11 cellular contexts compared by ENCODE assay signal in genomic region chr6:52522655-52523054, GRCh38. TPM values are rescaled to one million over a fixed set of nuclear protein-coding genes. Genes with fewer than 3 reads are reported as not detected.
DNase-seq lines count a peak whose midpoint lies in the region; ATAC-seq and TF ChIP-seq lines count a peak whose summit lies in the region.
"Had no signal": no experiment of that assay in that cellular context is flagged by ENCODE, and none has a peak within 500 bp of the region (broad histone marks: within the 10 kb centered on the region; RNA-seq: fewer than 3 reads in every experiment).

No MANE protein-coding gene starts in this region.

- H3K36me3 ChIP-seq in GM23248 (ENCODE audit: low read depth) (peaks cover 20% of the 10 kb centered on the region), ascending aorta (no peaks in the 10 kb centered on the region), left ventricle myocardium inferior (no peaks in the 10 kb centered on the region), skeletal muscle satellite cell (ENCODE audit: insufficient read depth, low read length) (peaks cover 64% of the 10 kb centered on the region)
- H3K36me3 ChIP-seq: adrenal gland had no signal

- H3K4me1 ChIP-seq in GM23248 (ENCODE audit: insufficient read depth), result peaks cover 75% of the 10 kb centered on the region
- H3K4me1 ChIP-seq in ascending aorta, result peaks cover 22 to 42% of the 10 kb centered on the region in 2 donors
- H3K4me1 ChIP-seq in left ventricle myocardium inferior, result peaks cover 56% of the 10 kb centered on the region
- H3K4me1 ChIP-seq in skeletal muscle satellite cell (ENCODE audit: control insufficient read depth, insufficient read depth, low read length), result peaks cover 85% of the 10 kb centered on the region

- H3K9me3 Mint-ChIP-seq in activated CD8-positive, alpha-beta memory T cell treated with anti-CD3 and anti-CD28 coated beads, Interleukin-2, amount 10 ng/mL, durations not matched to agents 7 days and 5 days (ENCODE audit: low read depth), result no peaks in the 10 kb centered on the region

- H3F3A ChIP-seq in GM23248 (ENCODE audit: insufficient read depth), result peaks cover 85% of the 10 kb centered on the region

- H3K9me3 ChIP-seq in GM23248 (ENCODE audit: low read depth) (no peaks in the 10 kb centered on the region), ascending aorta (no peaks in the 10 kb centered on the region), left ventricle myocardium inferior (replicated peaks) (no peaks in the 10 kb centered on the region), skeletal muscle satellite cell (replicated peaks; ENCODE audit: low read length) (no peaks in the 10 kb centered on the region)
- H3K9me3 ChIP-seq: adrenal gland had no signal

- H3K27ac Mint-ChIP-seq in activated CD8-positive, alpha-beta memory T cell treated with anti-CD3 and anti-CD28 coated beads, Interleukin-2, amount 10 ng/mL, durations not matched to agents 7 days and 5 days, result no peak overlapping the region

- no peak overlapping the region for H2AFZ ChIP-seq in GM23248

- no peak for TF ChIP-seq CTCF in ascending aorta (IDR thresholded peaks at IDR 0.05)
- no peak for TF ChIP-seq CTCF in left ventricle myocardium inferior (IDR thresholded peaks at IDR 0.05; ENCODE audit: borderline replicate concordance)

- no peaks in the 10 kb centered on the region for H3K27me3 Mint-ChIP-seq in activated CD8-positive, alpha-beta memory T cell treated with anti-CD3 and anti-CD28 coated beads, Interleukin-2, amount 10 ng/mL, durations not matched to agents 7 days and 5 days

- H3K79me2 ChIP-seq in GM23248 (ENCODE audit: insufficient read depth), result peaks cover 94% of the 10 kb centered on the region

- H4K20me1 ChIP-seq in GM23248 (ENCODE audit: insufficient read depth), result no peaks in the 10 kb centered on the region

- peak overlapping the region; percentile 27 for H3K4me2 ChIP-seq in GM23248 (ENCODE audit: unreplicated experiment)
- H3K4me2 ChIP-seq in skeletal muscle satellite cell (ENCODE audit: low read length), result peak overlapping the region; percentile 34

- 63 to 73% methylated on average over 3 of the region's 3 CpGs for WGBS in GM23248 (ENCODE audit: low coverage in 1 of 2, low lambda C conversion rate in 2 of 2, missing lambda C conversion rate in 2 of 2), 2 experiments

- H3K4me3 ChIP-seq in GM23248 (no peak overlapping the region), ascending aorta (no peak overlapping the region), left ventricle myocardium inferior (no peak overlapping the region), skeletal muscle satellite cell (ENCODE audit: low read length) (no peak overlapping the region)
- H3K4me3 ChIP-seq: adrenal gland had no signal

- no peaks in the 10 kb centered on the region for H3K36me3 Mint-ChIP-seq in activated CD8-positive, alpha-beta memory T cell treated with anti-CD3 and anti-CD28 coated beads, Interleukin-2, amount 10 ng/mL, durations not matched to agents 7 days and 5 days

- intact Hi-C loops in ascending aorta (cut with DNase I) (loop anchor here (2.0 kb wide), 2 partner anchors 18 kb away; no protein-coding TSS in a partner anchor), left ventricle myocardium inferior (cut with micrococcal nuclease) (no loop called here)

- H3K27me3 ChIP-seq in GM23248 (replicated peaks; ENCODE audit: insufficient read depth) (no peaks in the 10 kb centered on the region), ascending aorta (no peaks in the 10 kb centered on the region), left ventricle myocardium inferior (ENCODE audit: low read depth) (no peaks in the 10 kb centered on the region), skeletal muscle satellite cell (ENCODE audit: control insufficient read depth, insufficient read depth, low read length) (no peaks in the 10 kb centered on the region)
- H3K27me3 ChIP-seq: adrenal gland had no signal

- peak overlapping the region; percentile 98 for H3K27ac ChIP-seq in GM23248
- H3K27ac ChIP-seq in ascending aorta, result peak overlapping the region; percentile 73 to 74
- peak overlapping the region; percentile 47 for H3K27ac ChIP-seq in left ventricle myocardium inferior (replicated peaks)

- in situ Hi-C loops in GM23248 (cut with MboI), result no loop called here

- peak; percentile 57 for DNase-seq in GM23248
- DNase-seq in ascending aorta (ENCODE audit: low spot score in 2 of 2), result no peak
- DNase-seq in left ventricle myocardium inferior, result no peak
- DNase-seq in medulla oblongata (ENCODE audit: extremely low spot score), result no peak
- DNase-seq in activated CD8-positive, alpha-beta memory T cell treated with anti-CD3 and anti-CD28 coated beads, Interleukin-2, amount 10 ng/mL, durations not matched to agents 7 days and 5 days, result no peak
- no peak for DNase-seq in hepatic stellate cell (ENCODE audit: low spot score)
- DNase-seq: NCI-H82, retina had no signal

- H3K9me2 ChIP-seq in GM23248 (ENCODE audit: insufficient read depth), result no peaks in the 10 kb centered on the region

- CTCF ChIA-PET in activated CD8-positive, alpha-beta memory T cell treated with anti-CD3 and anti-CD28 coated beads, Interleukin-2, amount 10 ng/mL, durations not matched to agents 7 days and 5 days (lab: Charles Lee), result no interaction called here

- H3K9ac ChIP-seq in GM23248 (peak overlapping the region; percentile 30), skeletal muscle satellite cell (ENCODE audit: low read depth, low read length) (peak overlapping the region; percentile 29)

- no peak for ATAC-seq in HG02870 (IDR thresholded peaks at IDR 0.05; ENCODE audit: unreplicated experiment)
- no peak for ATAC-seq in activated CD8-positive, alpha-beta memory T cell treated with anti-CD3 and anti-CD28 coated beads, Interleukin-2, amount 10 ng/mL, durations not matched to agents 7 days and 5 days

- H3K4me1 Mint-ChIP-seq in activated CD8-positive, alpha-beta memory T cell treated with anti-CD3 and anti-CD28 coated beads, Interleukin-2, amount 10 ng/mL, durations not matched to agents 7 days and 5 days, result peaks cover 10% of the 10 kb centered on the region

- H3K4me3 Mint-ChIP-seq in activated CD8-positive, alpha-beta memory T cell treated with anti-CD3 and anti-CD28 coated beads, Interleukin-2, amount 10 ng/mL, durations not matched to agents 7 days and 5 days, result no peak overlapping the region

RNA-seq across cellular contexts. Expression of gene TRAM2, which starts 54.2 kb away (rescaled TPM):
- 174 and 182 TPM in 2 replicates for total RNA-seq in GM23248 (2014; rRNA removed; shearing (Covaris generic))
- 141 and 145 TPM in 2 replicates for polyA plus RNA-seq in GM23248 (2016; fragmentation: Nextera tagmentation; extraction: Ambion mirVana)
- total RNA-seq in ascending aorta (32.6 TPM), left ventricle myocardium inferior (11.0 TPM)
- 117 and 131 TPM in 2 replicates for total RNA-seq in skeletal muscle satellite cell (2012; rRNA removed)
- 1 to 10 TPM; 1.7 to 2.8 TPM for total RNA-seq in activated CD8-positive, alpha-beta memory T cell treated with anti-CD3 and anti-CD28 coated beads, Interleukin-2, amount 10 ng/mL, durations not matched to agents 7 days and 5 days

Comparison
In these comparisons a context has a peak if more than half of its experiments do, and no peak if none do; other contexts are left out.
1. H3K27ac ChIP-seq: peak in every context shown above with its lines; median percentile 98 in GM23248; 74 in ascending aorta; 47 in left ventricle myocardium inferior.